ENCODE assay signal across 1 cellular context in the genomic region with DNA sequence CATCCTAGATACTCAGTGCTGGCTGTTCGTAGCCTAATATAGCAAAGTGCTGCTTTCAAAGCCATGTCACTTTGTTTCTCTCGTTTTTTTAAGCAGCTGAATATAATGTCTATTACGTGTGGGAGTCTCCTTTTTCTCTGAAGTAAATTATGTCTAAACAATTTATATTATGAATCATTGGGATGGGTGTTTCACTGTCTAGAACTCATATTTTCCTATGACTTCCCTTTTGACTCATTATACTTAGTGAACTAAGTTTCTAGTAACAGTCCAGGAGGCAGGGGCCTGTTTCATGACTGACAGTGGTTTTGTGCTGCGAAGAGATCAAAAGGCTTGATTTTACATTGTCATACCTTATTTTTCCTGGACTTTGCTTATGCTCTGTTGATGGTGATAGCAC.
TF ChIP-seq lines count a peak whose summit lies in the region.

No MANE protein-coding gene starts in this region.

TF ChIP-seq in WTC11, 78 proteins besides CTCF, POLR2A, EP300 and RAD21 (continued from another document):
- TF ChIP-seq, protein P1, sequence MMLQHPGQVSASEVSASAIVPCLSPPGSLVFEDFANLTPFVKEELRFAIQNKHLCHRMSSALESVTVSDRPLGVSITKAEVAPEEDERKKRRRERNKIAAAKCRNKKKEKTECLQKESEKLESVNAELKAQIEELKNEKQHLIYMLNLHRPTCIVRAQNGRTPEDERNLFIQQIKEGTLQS (CRISPR knock-in tag; conservative IDR thresholded peaks at IDR 0.05): no peak
- TF ChIP-seq TEAD1 (CRISPR knock-in tag; IDR thresholded peaks at IDR 0.05): no peak
